9 cellular contexts compared by ENCODE assay signal in the genomic region with DNA sequence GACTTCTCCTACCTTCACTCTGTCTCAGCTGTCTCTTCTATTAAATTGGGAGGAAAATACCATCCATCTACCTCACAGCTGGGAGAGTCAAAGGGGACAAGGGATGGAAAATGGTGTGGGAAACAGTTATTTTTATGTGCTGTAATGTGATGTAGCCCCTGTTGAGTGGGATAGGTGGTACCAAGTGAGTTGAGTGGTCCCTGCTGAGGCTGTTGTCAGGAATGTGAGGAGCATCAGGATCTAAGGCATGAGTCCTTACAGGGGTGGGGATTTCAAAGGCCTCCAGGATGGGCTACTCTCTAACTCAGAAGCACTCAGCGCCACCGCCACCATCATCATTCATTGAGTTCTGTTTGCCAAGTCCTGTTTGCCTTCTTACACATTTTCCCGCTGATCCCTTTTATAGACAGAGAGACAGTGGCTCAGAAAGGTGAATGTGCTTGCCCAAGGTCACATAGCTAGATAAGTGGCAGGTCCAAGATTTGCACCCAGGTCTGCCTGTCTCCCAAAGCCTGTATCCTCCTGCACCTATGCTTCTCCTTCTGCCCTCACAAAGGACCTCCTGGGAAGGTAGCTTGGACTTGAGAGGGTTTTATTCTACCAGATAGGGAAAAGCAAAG. TPM values are rescaled to one million over a fixed set of nuclear protein-coding genes. Genes with fewer than 3 reads are reported as not detected.
DNase-seq lines count a peak whose midpoint lies in the region; ATAC-seq and TF ChIP-seq lines count a peak whose summit lies in the region.
"Had no signal": no experiment of that assay in that cellular context is flagged by ENCODE, and none has a peak within 500 bp of the region (broad histone marks: within the 10 kb centered on the region; RNA-seq: fewer than 3 reads in every experiment).

No MANE protein-coding gene starts in this region.

- peaks cover 82% of the 10 kb centered on the region for H3K4me1 Mint-ChIP-seq in HFFc6 (ENCODE audit: low read depth)

- H3K27me3 ChIP-seq in muscle layer of colon (ENCODE audit: control insufficient read depth in 1 of 2, insufficient read depth in 2 of 2, low read length in 2 of 2), result no peaks in the 10 kb centered on the region

- peak overlapping the region; percentile 92 for H3K27ac ChIP-seq in caudate nucleus (ENCODE audit: low read depth, low read length)
- peak overlapping the region; percentile 82 for H3K27ac ChIP-seq in muscle layer of colon (ENCODE audit: low read depth, low read length)
- peak overlapping the region; percentile 69 for H3K27ac ChIP-seq in temporal lobe (ENCODE audit: low read depth, low read length)

- H3K36me3 Mint-ChIP-seq in HFFc6 (ENCODE audit: low read depth), result peaks cover 4% of the 10 kb centered on the region

- H3K4me1 ChIP-seq in muscle layer of colon (ENCODE audit: insufficient read depth, low read length), result peaks cover 46% of the 10 kb centered on the region

- H3K27me3 Mint-ChIP-seq in HFFc6 (ENCODE audit: insufficient read depth), result peaks cover 6% of the 10 kb centered on the region

- no peak for TF ChIP-seq CTCF in HFFc6 (IDR thresholded peaks at IDR 0.05)

- H3K9me3 Mint-ChIP-seq in HFFc6, result no peaks in the 10 kb centered on the region

- H3K4me3 Mint-ChIP-seq in HFFc6, result peak overlapping the region; percentile 96

- no peaks in the 10 kb centered on the region for H3K36me3 ChIP-seq in muscle layer of colon (ENCODE audit: insufficient read depth, low read length)

- no peak for ATAC-seq in GM21381 (IDR thresholded peaks at IDR 0.05; ENCODE audit: unreplicated experiment)
- ATAC-seq in HG03439 (IDR thresholded peaks at IDR 0.05; ENCODE audit: unreplicated experiment), result no peak

- H3K9ac ChIP-seq in muscle layer of colon (ENCODE audit: low read length), result no peak overlapping the region

- no peak overlapping the region for H3K4me3 ChIP-seq in muscle layer of colon (ENCODE audit: low read depth in 1 of 2, low read length in 2 of 2)

- H3K9me3 ChIP-seq in muscle layer of colon (ENCODE audit: low read length), result no peaks in the 10 kb centered on the region

- H3K27ac Mint-ChIP-seq in HFFc6, result peak overlapping the region; percentile 98

- no peak for DNase-seq in HFFc6
- DNase-seq in caudate nucleus (lab: John Stamatoyannopoulos, UW), result no peak
- no peak for DNase-seq in cerebellum (ENCODE audit: low spot score)
- DNase-seq: activated CD4-positive, alpha-beta T cell treated with anti-CD3 and anti-CD28 coated beads, Interleukin-2, amount 50 U/mL, for 48 hours; NCI-H446 had no signal

RNA-seq across cellular contexts. Expression of gene ID3, which starts 4.6 kb away (rescaled TPM):
- 100 to 1,000 TPM; 560 to 690 (median 604) TPM for total RNA-seq in HFFc6 (2021; fragmentation: NEBNext Ultra II Directional; extraction: Animal tissue kit (Norgen Biotek cat#: 25700))
- total RNA-seq in temporal lobe (13.8 TPM), cerebellum (33.6 TPM)

RNA-seq across cellular contexts. Expression of gene E2F2, which starts 32.8 kb away (rescaled TPM):
- 1 to 10 TPM in 5 of 6 experiments, under 1 TPM in 1; 0.83 to 2.1 (median 1.9) TPM for total RNA-seq in HFFc6 (2021; fragmentation: NEBNext Ultra II Directional; extraction: Animal tissue kit (Norgen Biotek cat#: 25700))
- total RNA-seq in temporal lobe (0.74 TPM), cerebellum (3.1 TPM)

Comparison
In these comparisons a context has a peak if more than half of its experiments do, and no peak if none do; other contexts are left out.
1. RNA of gene ID3, which starts 4.6 kb away (total RNA-seq): 560 to 690 TPM in HFFc6; 33.6 TPM in cerebellum (single experiment) and 13.8 TPM in temporal lobe (single experiment); every median in the first group is over 10 times any median in the second.
2. Peak in every context shown above with its lines, with median percentiles within 50 percentile points of each other: H3K27ac ChIP-seq.